19 cellular contexts compared by ENCODE assay signal in the genomic region with DNA sequence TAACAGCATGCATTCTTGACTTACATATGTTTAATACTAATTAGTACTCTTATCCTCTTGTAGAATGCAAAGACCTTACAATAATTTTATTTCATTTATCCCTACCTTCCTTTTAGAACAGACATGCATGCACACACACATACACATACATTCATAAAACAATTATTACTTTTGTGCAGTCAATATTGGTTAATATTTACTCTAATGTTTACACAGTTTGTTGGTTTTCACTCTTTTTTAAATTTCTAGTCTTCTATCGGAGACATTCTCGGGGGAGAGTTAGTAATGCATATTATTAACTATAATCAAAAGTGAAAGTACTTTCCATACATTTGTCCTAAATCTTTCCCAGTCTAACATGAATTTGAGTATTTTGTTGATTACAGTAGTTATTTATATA.
A peak's percentile ranks its signal among the peaks of the same experiment; 100 is the strongest.
DNase-seq lines count a peak whose midpoint lies in the region; ATAC-seq and TF ChIP-seq lines count a peak whose summit lies in the region.
"Had no signal": no experiment of that assay in that cellular context is flagged by ENCODE, and none has a peak within 500 bp of the region (broad histone marks: within the 10 kb centered on the region; RNA-seq: fewer than 3 reads in every experiment).

No MANE protein-coding gene starts in this region.

- H3K79me2 ChIP-seq in osteoblast (ENCODE audit: insufficient read depth, low read length), result no peaks in the 10 kb centered on the region

- no peaks in the 10 kb centered on the region for H3K36me3 ChIP-seq in endocrine pancreas (ENCODE audit: control insufficient read depth, insufficient read depth, low read length)
- H3K36me3 ChIP-seq in osteoblast (ENCODE audit: insufficient read depth, low read length), result no peaks in the 10 kb centered on the region

- no peak overlapping the region for H3K9ac ChIP-seq in endocrine pancreas (ENCODE audit: control insufficient read depth, insufficient read depth, low read length)
- H3K9ac ChIP-seq: GM23248 had no signal

- H3K27ac ChIP-seq in osteoblast (ENCODE audit: low read depth, low read length), result no peak overlapping the region
- H3K27ac ChIP-seq: 22Rv1, GM23248 had no signal

- ATAC-seq in GM18517 (IDR thresholded peaks at IDR 0.05; ENCODE audit: unreplicated experiment), result no peak
- ATAC-seq in GM18873 (IDR thresholded peaks at IDR 0.05; ENCODE audit: low FRiP score, unreplicated experiment), result no peak
- ATAC-seq: GM12878 had no signal

- H3K4me2 ChIP-seq in osteoblast (ENCODE audit: insufficient read depth, low read length), result peak overlapping the region; percentile 13

- H3K4me1 ChIP-seq in endocrine pancreas (ENCODE audit: control insufficient read depth, insufficient read depth, low read length), result peaks cover 12% of the 10 kb centered on the region
- H3K4me1 ChIP-seq in osteoblast (ENCODE audit: insufficient read depth, low read length), result no peaks in the 10 kb centered on the region

- no peaks in the 10 kb centered on the region for H4K20me1 ChIP-seq in osteoblast (ENCODE audit: insufficient read depth, low read length)

- H3K4me3 ChIP-seq in endocrine pancreas (ENCODE audit: control insufficient read depth, insufficient read depth, low read length) (peak overlapping the region; percentile 74), osteoblast (ENCODE audit: insufficient read depth, low read length) (no peak overlapping the region)
- H3K4me3 ChIP-seq: GM12878, GM23248 had no signal

- no peaks in the 10 kb centered on the region for H3K27me3 ChIP-seq in endocrine pancreas (ENCODE audit: control insufficient read depth, insufficient read depth, low read length)
- no peaks in the 10 kb centered on the region for H3K27me3 ChIP-seq in osteoblast (ENCODE audit: insufficient read depth, low read length)

- H2AFZ ChIP-seq in osteoblast (ENCODE audit: low read length), result no peak overlapping the region
- H2AFZ ChIP-seq: GM23248 had no signal

- DNase-seq in DMS53 (lab: John Stamatoyannopoulos, UW) (peak; percentile 3), DMS53 treated with DMSO at 0.1 percent for 48 hours (lab: John Stamatoyannopoulos, UW; ENCODE audit: unreplicated experiment) (no peak), osteoblast (ENCODE audit: insufficient read length, low spot score, missing footprints) (no peak)
- DNase-seq in stimulated activated CD4-positive, alpha-beta T cell treated with anti-CD3 and anti-CD28 coated beads, Interleukin-2, amount 100 ng/mL, for 24 hours, result no peak
- DNase-seq: C1 segment of cervical spinal cord; Calu3; CD4-positive, alpha-beta memory T cell; COR-L47; DMS79; EL; GDM1; GM23248; H7; HCEC 1CT had no signal

- no peak for TF ChIP-seq CTCF in osteoblast (IDR thresholded peaks at IDR 0.05; ENCODE audit: extremely low read depth, low read depth, low read length)

- H3K9me3 ChIP-seq in endocrine pancreas (ENCODE audit: control insufficient read depth, low read length) (no peaks in the 10 kb centered on the region), osteoblast (ENCODE audit: low read depth, low read length) (no peaks in the 10 kb centered on the region)
